ENCODE assay signal across 18 cellular contexts in the genomic region with DNA sequence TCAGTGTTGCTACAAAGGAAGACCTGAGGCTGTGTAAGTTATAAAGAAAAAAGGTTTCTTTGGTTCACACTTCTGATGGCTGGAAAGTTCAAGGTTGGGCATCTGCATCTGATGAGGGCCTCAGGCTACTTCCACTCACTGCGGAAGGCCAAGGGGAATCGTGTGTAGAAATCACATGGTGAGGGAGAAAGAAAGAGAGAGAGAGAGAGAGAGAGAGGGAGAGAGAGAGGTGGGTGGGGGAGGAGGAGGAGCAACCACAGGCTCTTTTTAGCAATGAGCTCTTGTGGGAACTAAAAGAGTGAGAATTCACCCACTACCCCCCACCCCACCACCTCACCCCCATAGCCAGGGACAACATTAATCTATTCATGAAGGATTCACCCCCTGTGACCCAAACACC.
"Had no signal": no experiment of that assay in that cellular context is flagged by ENCODE, and none has a peak within 500 bp of the region (broad histone marks: within the 10 kb centered on the region; RNA-seq: fewer than 3 reads in every experiment).

No MANE protein-coding gene starts in this region.

- H3K36me3 Mint-ChIP-seq: activated naive CD4-positive, alpha-beta T cell treated with anti-CD3 and anti-CD28 coated beads, Interleukin-2, amount 50 U/mL, for 24 hours had no signal

- H3K9me3 Mint-ChIP-seq: activated naive CD4-positive, alpha-beta T cell treated with anti-CD3 and anti-CD28 coated beads, Interleukin-2, amount 50 U/mL, for 24 hours; activated T-cell treated with anti-CD3 and anti-CD28 coated beads, Interleukin-2, amount 50 U/mL, for 24 hours; central memory CD8-positive, alpha-beta T cell; T-helper 2 cell treated with Interferon-gamma antibody and Interleukin-4, amounts not matched to agents 5 μg/mL and 100 μg/mL, for 36 hours had no signal

- H3K36me3 ChIP-seq: gastrocnemius medialis, uterus had no signal

- H2AFZ ChIP-seq: parathyroid adenoma had no signal

- DNase-seq: activated CD4-positive, alpha-beta T cell treated with anti-CD3 and anti-CD28 coated beads, Interleukin-2, amount 50 U/mL, for 48 hours; activated CD4-positive, CD25-positive, alpha-beta regulatory T cell treated with anti-CD3 and anti-CD28 coated beads, Interleukin-2, amount 50 U/mL, for 72 hours; activated effector memory CD4-positive, alpha-beta T cell treated with anti-CD3 and anti-CD28 coated beads, Interleukin-2, amount 50 U/mL, for 16 hours; activated T-cell treated with anti-CD3 and anti-CD28 coated beads, Interleukin-2, amount 50 U/mL, for 24 hours; amniotic stem cell; body of pancreas; effector memory CD4-positive, alpha-beta T cell; gastrocnemius medialis; heart right ventricle; stimulated activated CD4-positive, alpha-beta T cell treated with anti-CD3 and anti-CD28 coated beads, Interleukin-4, amount 100 ng/mL, for 1 hour; stimulated activated naive CD4-positive, alpha-beta T cell; SW 1271; uterus had no signal

- H3K27me3 ChIP-seq: body of pancreas, gastrocnemius medialis, heart right ventricle, tibial nerve, uterus had no signal

- H3K4me3 Mint-ChIP-seq: activated naive CD4-positive, alpha-beta T cell treated with anti-CD3 and anti-CD28 coated beads, Interleukin-2, amount 50 U/mL, for 24 hours; activated T-cell treated with anti-CD3 and anti-CD28 coated beads, Interleukin-2, amount 50 U/mL, for 24 hours; central memory CD8-positive, alpha-beta T cell; T-helper 2 cell treated with Interferon-gamma antibody and Interleukin-4, amounts not matched to agents 5 μg/mL and 100 μg/mL, for 36 hours had no signal

- H3K9ac ChIP-seq: parathyroid adenoma had no signal

- H3K27me3 Mint-ChIP-seq: activated naive CD4-positive, alpha-beta T cell treated with anti-CD3 and anti-CD28 coated beads, Interleukin-2, amount 50 U/mL, for 24 hours; activated T-cell treated with anti-CD3 and anti-CD28 coated beads, Interleukin-2, amount 50 U/mL, for 24 hours; central memory CD8-positive, alpha-beta T cell had no signal

- ATAC-seq: body of pancreas, gastrocnemius medialis had no signal

- H3K27ac Mint-ChIP-seq: activated naive CD4-positive, alpha-beta T cell treated with anti-CD3 and anti-CD28 coated beads, Interleukin-2, amount 50 U/mL, for 24 hours; activated T-cell treated with anti-CD3 and anti-CD28 coated beads, Interleukin-2, amount 50 U/mL, for 24 hours; T-helper 2 cell treated with Interferon-gamma antibody and Interleukin-4, amounts not matched to agents 5 μg/mL and 100 μg/mL, for 36 hours had no signal

- H3K27ac ChIP-seq: body of pancreas, gastrocnemius medialis, heart right ventricle, parathyroid adenoma, tibial nerve, uterus had no signal

- H3K4me1 ChIP-seq: parathyroid adenoma, uterus had no signal

- H3K9me3 ChIP-seq: body of pancreas, gastrocnemius medialis, heart right ventricle, tibial nerve, uterus had no signal

- H3K4me3 ChIP-seq: body of pancreas, gastrocnemius medialis, heart right ventricle, tibial nerve, uterus had no signal
